8 cellular contexts compared by ENCODE assay signal in the genomic region with DNA sequence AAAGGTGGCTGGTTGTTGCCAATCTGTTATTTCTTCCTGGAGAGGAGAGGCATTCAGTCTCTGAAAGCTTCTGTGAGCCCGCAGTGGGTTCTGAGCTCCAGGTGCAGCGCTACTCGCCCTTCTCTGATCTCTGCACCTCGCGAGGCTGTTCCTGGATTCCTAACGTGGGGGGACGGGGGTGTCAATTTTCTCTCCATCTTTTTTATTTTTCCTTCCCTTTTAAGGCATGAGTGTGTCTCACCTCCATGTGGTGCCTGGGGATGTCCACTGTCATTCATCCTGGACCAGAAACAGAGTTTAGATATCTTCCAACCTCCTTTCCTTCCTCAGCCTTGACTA. TPM values are rescaled to one million over a fixed set of nuclear protein-coding genes. Genes with fewer than 3 reads are reported as not detected.
A peak's percentile ranks its signal among the peaks of the same experiment; 100 is the strongest.
DNase-seq lines count a peak whose midpoint lies in the region; ATAC-seq, FAIRE-seq and TF ChIP-seq lines count a peak whose summit lies in the region.

No MANE protein-coding gene starts in this region.

- in situ Hi-C loops in IMR-90 (cut with MboI; ENCODE audit: low sequenced_read_pairs), result no loop called here

- no peak overlapping the region for H4K5ac ChIP-seq in IMR-90 (ENCODE audit: low read depth, low read length)

- H3K4ac ChIP-seq in IMR-90 (ENCODE audit: low read depth, low read length), result no peak overlapping the region

- H2BK120ac ChIP-seq in IMR-90 (ENCODE audit: low read depth, low read length), result no peak overlapping the region

- no peak overlapping the region for H2BK20ac ChIP-seq in IMR-90 (ENCODE audit: low read depth, low read length)

- peak overlapping the region; percentile 92 for H3K4me2 ChIP-seq in IMR-90 (ENCODE audit: low read depth, low read length)

- H3K27me3 ChIP-seq in BE2C (no peaks in the 10 kb centered on the region), IMR-90 (ENCODE audit: control insufficient read depth, insufficient read depth, low read length) (no peaks in the 10 kb centered on the region), duodenal mucosa (ENCODE audit: control insufficient read depth in 1 of 2, insufficient read depth in 2 of 2, low read length in 2 of 2) (no peaks in the 10 kb centered on the region), muscle layer of duodenum (ENCODE audit: low read depth, low read length) (no peaks in the 10 kb centered on the region)

- H3K56ac ChIP-seq in IMR-90 (ENCODE audit: extremely low read depth, insufficient read depth, low read length), result no peak overlapping the region

- no peak overlapping the region for H2AK5ac ChIP-seq in IMR-90 (ENCODE audit: low read depth, low read length)

- no TSS peak for BruUV-seq in IMR-90 (replicated peaks; lab: Mats Ljungman, UMichigan)

- CTCF ChIA-PET in IMR-90 (lab: Yijun Ruan, JAX), result no interaction called here

- TF ChIP-seq RAD21 in IMR-90 (IDR thresholded peaks at IDR 0.05; ENCODE audit: low read length), result no peak

- H3K4me1 ChIP-seq in BE2C (no peaks in the 10 kb centered on the region), IMR-90 (ENCODE audit: control insufficient read depth, insufficient read depth, low read length) (peaks cover 2% of the 10 kb centered on the region; the same call in 1 of the 2 replicates), duodenal mucosa (ENCODE audit: control insufficient read depth in 1 of 2, insufficient read depth in 2 of 2, low read length in 2 of 2) (no peaks in the 10 kb centered on the region), muscle layer of duodenum (ENCODE audit: control insufficient read depth in 1 of 2, insufficient read depth in 2 of 2, low read length in 2 of 2) (no peaks in the 10 kb centered on the region)

- no peak overlapping the region for H3K14ac ChIP-seq in IMR-90 (replicated peaks; ENCODE audit: low read depth, low read length)

- no peak overlapping the region for H3K9ac ChIP-seq in IMR-90 (ENCODE audit: low read depth, low read length)
- H3K9ac ChIP-seq in duodenal mucosa (ENCODE audit: low read depth in 1 of 2, low read length in 2 of 2), result peak overlapping the region; percentile 61 to 64

- peak overlapping the region; percentile 76 for H2AK9ac ChIP-seq in IMR-90 (replicated peaks; ENCODE audit: low read depth, low read length, poor library complexity)

- intact Hi-C loops in IMR-90 (cut with micrococcal nuclease), result no loop called here

- H3K79me1 ChIP-seq in IMR-90 (ENCODE audit: low read depth in 1 of 2, low read length in 2 of 2), result no peaks in the 10 kb centered on the region

- H2BK5ac ChIP-seq in IMR-90 (ENCODE audit: low read depth, low read length, poor library complexity, severe bottlenecking), result no peak overlapping the region

- ATAC-seq in IMR-90 (ENCODE audit: low read depth), result no peak

- no CpG with 5 or more reads among the region's 7 CpGs for WGBS in IMR-90 (ENCODE audit: extremely low coverage in 2 of 2, insufficient read length in 1 of 2), 2 experiments

- no peaks in the 10 kb centered on the region for H4K20me1 ChIP-seq in IMR-90 (ENCODE audit: insufficient read depth, low read length)

- no peak for TF ChIP-seq POLR2A in IMR-90 (IDR thresholded peaks at IDR 0.05; ENCODE audit: low read depth, low read length)

- no peak overlapping the region for H3K18ac ChIP-seq in IMR-90 (ENCODE audit: low read depth, low read length)

- H3K36me3 ChIP-seq in BE2C, result no peaks in the 10 kb centered on the region
- no peaks in the 10 kb centered on the region for H3K36me3 ChIP-seq in IMR-90 (ENCODE audit: control insufficient read depth, insufficient read depth, low read length)
- no peaks in the 10 kb centered on the region for H3K36me3 ChIP-seq in duodenal mucosa (ENCODE audit: control insufficient read depth in 1 of 2, insufficient read depth in 2 of 2, low read length in 2 of 2)
- peaks cover 0 to 12% of the 10 kb centered on the region in 2 donors for H3K36me3 ChIP-seq in muscle layer of duodenum (ENCODE audit: control insufficient read depth in 1 of 2, insufficient read depth in 2 of 2, low read length in 2 of 2)

- H3K9me3 ChIP-seq in BE2C (no peaks in the 10 kb centered on the region), IMR-90 (ENCODE audit: control insufficient read depth, insufficient read depth, low read length) (peaks cover 9% of the 10 kb centered on the region), duodenal mucosa (ENCODE audit: control insufficient read depth in 1 of 2, low read length in 2 of 2) (peaks cover 8 to 16% of the 10 kb centered on the region in 2 donors), muscle layer of duodenum (ENCODE audit: control insufficient read depth in 1 of 2, low read length in 2 of 2) (peaks cover 17 to 62% of the 10 kb centered on the region in 2 donors)

- peak overlapping the region; percentile 98 for H2AFZ ChIP-seq in IMR-90 (replicated peaks; ENCODE audit: low read length, poor library complexity)

- no peak overlapping the region for H4K91ac ChIP-seq in IMR-90 (ENCODE audit: insufficient read depth, low read depth, low read length)

- TF ChIP-seq CTCF in BE2C (IDR thresholded peaks at IDR 0.05; ENCODE audit: low read depth, low read length), result no peak
- no peak for TF ChIP-seq CTCF in IMR-90 (conservative IDR thresholded peaks at IDR 0.05; ENCODE audit: low read depth, low read length)

- no peaks in the 10 kb centered on the region for H3K9me1 ChIP-seq in IMR-90 (ENCODE audit: insufficient read depth, low read length)

- H3K27ac ChIP-seq in IMR-90 (ENCODE audit: insufficient read depth, low read length) (no peak overlapping the region), duodenal mucosa (ENCODE audit: low read depth, low read length) (no peak overlapping the region), muscle layer of duodenum (ENCODE audit: low read length) (peak overlapping the region; percentile 77)

- dilution Hi-C loops in IMR-90 (cut with HindIII; ENCODE audit: low sequenced_read_pairs, unreplicated experiment), result no loop called here

- no peak overlapping the region for H2BK15ac ChIP-seq in IMR-90 (ENCODE audit: low read depth, low read length)

- peak overlapping the region in 1 of 2 experiments; percentile 53; a peak in 3 of 4 replicates for H4K8ac ChIP-seq in IMR-90 (ENCODE audit: low read depth in 2 of 2, low read length in 2 of 2)

- H3K4me3 ChIP-seq in BE2C (ENCODE audit: low read depth, low read length) (peak overlapping the region; percentile 74), IMR-90 (ENCODE audit: insufficient read depth, low read depth, low read length) (no peak overlapping the region), duodenal mucosa (ENCODE audit: low read depth in 1 of 2, low read length in 2 of 2) (peak overlapping the region; percentile 78 to 79), muscle layer of duodenum (ENCODE audit: low read depth in 1 of 2, low read length in 2 of 2) (peak overlapping the region; percentile 62 to 70)

- FAIRE-seq in urothelium cell line (lab: Jason Lieb, UNC), result no peak

- POLR2A ChIA-PET in IMR-90 (lab: Charles Lee; ENCODE audit: unreplicated experiment), result interaction anchor here (0.5 kb wide), 1 partner anchor 535 kb away, joined by 3 read pairs; no protein-coding TSS in a partner anchor

- H3K23ac ChIP-seq in IMR-90 (ENCODE audit: low read depth, low read length), result no peak overlapping the region

- no peak for DNase-seq in BE2C
- DNase-seq in IMR-90, result no peak
- DNase-seq in AML-193 (lab: John Stamatoyannopoulos, UW), result no peak
- no peak for DNase-seq in NCI-H2107 treated with DMSO at 0.1 percent for 48 hours (lab: John Stamatoyannopoulos, UW; ENCODE audit: unreplicated experiment)
- DNase-seq in urothelium cell line (ENCODE audit: low spot score), result no peak
- no peak for DNase-seq in NCI-H1092 treated with DMSO at 0.1 percent for 48 hours (lab: John Stamatoyannopoulos, UW)

TF ChIP-seq in IMR-90, 13 proteins besides CTCF, POLR2A, EP300 and RAD21:
- TF ChIP-seq FOS (IDR thresholded peaks at IDR 0.05; ENCODE audit: low read depth, low read length) (no peak), RFX5 (IDR thresholded peaks at IDR 0.05; ENCODE audit: low read depth, low read length) (no peak), MAFK (IDR thresholded peaks at IDR 0.05; ENCODE audit: low read depth, low read length) (no peak), CEBPB (IDR thresholded peaks at IDR 0.05; ENCODE audit: low read depth, low read length) (no peak), SMC3 (IDR thresholded peaks at IDR 0.05; ENCODE audit: low read depth, low read length) (no peak), NFE2L2 (IDR thresholded peaks at IDR 0.05; ENCODE audit: low read depth, low read length) (no peak), BHLHE40 (IDR thresholded peaks at IDR 0.05; ENCODE audit: low read depth, low read length) (no peak), CHD1 (IDR thresholded peaks at IDR 0.05; ENCODE audit: low read depth, low read length) (no peak)

RNA-seq across cellular contexts. Expression of a gene that starts 0.6 kb away (rescaled TPM):
- polyA plus RNA-seq in BE2C (2012; ENCODE audit: insufficient read depth, insufficient read length, low read depth), result 2.1 TPM
- 0.56 and 0.72 TPM in 2 replicates for total RNA-seq in IMR-90 (2012; rRNA removed)
- polyA plus RNA-seq in IMR-90 (2012; rRNA removed), result 0.26 and 0.39 TPM in 2 replicates
- polyA plus RNA-seq in IMR-90 (2012; cell fraction: cytosol; rRNA removed), result 0.09 and 0.11 TPM in 2 replicates
- polyA plus RNA-seq in IMR-90 (2012; cell fraction: nucleus; rRNA removed; ENCODE audit: low replicate concordance), result 0.11 and 0.44 TPM in 2 replicates

RNA-seq across cellular contexts. Expression of a gene that starts 44.5 kb away (rescaled TPM):
- 4.3 TPM for polyA plus RNA-seq in BE2C (2012; ENCODE audit: insufficient read depth, insufficient read length, low read depth)
- 3.0 and 3.1 TPM in 2 replicates for total RNA-seq in IMR-90 (2012; rRNA removed)
- polyA plus RNA-seq in IMR-90 (2012; rRNA removed), result 0.77 and 0.80 TPM in 2 replicates
- polyA plus RNA-seq in IMR-90 (2012; cell fraction: cytosol; rRNA removed), result 0.25 and 0.31 TPM in 2 replicates
- polyA plus RNA-seq in IMR-90 (2012; cell fraction: nucleus; rRNA removed; ENCODE audit: low replicate concordance), result 0.75 and 5.2 TPM in 2 replicates

RNA-seq across cellular contexts. Expression of a gene that starts 48.0 kb away (rescaled TPM):
- polyA plus RNA-seq in BE2C (2012; ENCODE audit: insufficient read depth, insufficient read length, low read depth), result 19.9 TPM
- 17.8 and 19.2 TPM in 2 replicates for total RNA-seq in IMR-90 (2012; rRNA removed)
- 3.4 and 4.9 TPM in 2 replicates for polyA plus RNA-seq in IMR-90 (2012; rRNA removed)
- polyA plus RNA-seq in IMR-90 (2012; cell fraction: cytosol; rRNA removed), result 0.99 and 1.3 TPM in 2 replicates
- polyA plus RNA-seq in IMR-90 (2012; cell fraction: nucleus; rRNA removed; ENCODE audit: low replicate concordance), result 0.99 and 5.0 TPM in 2 replicates
